In genomic region chr22:46794491-46794890, GRCh38 we compare ENCODE assay signal across 20 cellular contexts. TPM values are rescaled to one million over a fixed set of nuclear protein-coding genes. Genes with fewer than 3 reads are reported as not detected.
DNase-seq lines count a peak whose midpoint lies in the region; ATAC-seq and TF ChIP-seq lines count a peak whose summit lies in the region.
"Had no signal": no experiment of that assay in that cellular context is flagged by ENCODE, and none has a peak within 500 bp of the region (broad histone marks: within the 10 kb centered on the region; RNA-seq: fewer than 3 reads in every experiment).

No MANE protein-coding gene starts in this region.

- H3K27me3 ChIP-seq in body of pancreas = no peaks in the 10 kb centered on the region
- H3K27me3 ChIP-seq: BLaER1 had no signal

- peaks cover 4% of the 10 kb centered on the region for H3K36me3 Mint-ChIP-seq in activated naive CD8-positive, alpha-beta T cell
- H3K36me3 Mint-ChIP-seq in activated naive CD8-positive, alpha-beta T cell treated with anti-CD3 and anti-CD28 coated beads for 36 hours = peaks cover 30% of the 10 kb centered on the region
- peaks cover 2% of the 10 kb centered on the region for H3K36me3 Mint-ChIP-seq in T-helper 17 cell (ENCODE audit: low read depth)
- peaks cover 47 to 49% of the 10 kb centered on the region in 2 donors for H3K36me3 Mint-ChIP-seq in stimulated activated naive B cell treated with anti-CD40 and anti-IgM and Interleukin-4, amounts not matched to agents 10 μg/mL and 1 μg/mL and 100 μg/mL, for 72 hours

- DNase-seq in activated naive CD8-positive, alpha-beta T cell treated with anti-CD3 and anti-CD28 coated beads for 36 hours = no peak
- DNase-seq in T-helper 17 cell (no peak), myocyte (ENCODE audit: low read depth) (peak; percentile 40), body of pancreas (no peak), NCI-H1417 treated with DMSO at 0.1 percent for 48 hours (lab: John Stamatoyannopoulos, UW) (no peak)
- no peak for DNase-seq in stimulated activated naive B cell treated with anti-CD40 and anti-IgM and Interleukin-4, amounts not matched to agents 10 μg/mL and 1 μg/mL and 100 μg/mL, for 72 hours
- DNase-seq: Calu3, DMS79, H9, IMR-90, Kasumi-1, NCI-H1105 treated with DMSO at 0.1 percent for 48 hours, NCI-H1930, NCI-H2171, NCI-H446 treated with DMSO at 0.1 percent for 48 hours, NCI-H748 treated with DMSO at 0.1 percent for 48 hours, PC-3 had no signal

- H3K27ac ChIP-seq in body of pancreas = no peak overlapping the region
- H3K27ac ChIP-seq: BLaER1 had no signal

- peaks cover 0 to 14% of the 10 kb centered on the region in 2 donors for H3K36me3 ChIP-seq in body of pancreas (replicated peaks in 1 of 2; ENCODE audit: insufficient read depth in 1 of 2, low read depth in 2 of 2)

- no peak overlapping the region for H3K4me3 ChIP-seq in body of pancreas
- H3K4me3 ChIP-seq: BLaER1, GM12878 had no signal

- H3K4me3 Mint-ChIP-seq in activated naive CD8-positive, alpha-beta T cell = no peak overlapping the region
- no peak overlapping the region for H3K4me3 Mint-ChIP-seq in activated naive CD8-positive, alpha-beta T cell treated with anti-CD3 and anti-CD28 coated beads for 36 hours
- no peak overlapping the region for H3K4me3 Mint-ChIP-seq in T-helper 17 cell
- H3K4me3 Mint-ChIP-seq in stimulated activated naive B cell treated with anti-CD40 and anti-IgM and Interleukin-4, amounts not matched to agents 10 μg/mL and 1 μg/mL and 100 μg/mL, for 72 hours = no peak overlapping the region
- H3K4me3 Mint-ChIP-seq: H9 had no signal

- peak overlapping the region; percentile 16 for H3K27ac Mint-ChIP-seq in activated naive CD8-positive, alpha-beta T cell
- no peak overlapping the region for H3K27ac Mint-ChIP-seq in activated naive CD8-positive, alpha-beta T cell treated with anti-CD3 and anti-CD28 coated beads for 36 hours
- H3K27ac Mint-ChIP-seq in T-helper 17 cell = peak overlapping the region; percentile 98
- H3K27ac Mint-ChIP-seq in stimulated activated naive B cell treated with anti-CD40 and anti-IgM and Interleukin-4, amounts not matched to agents 10 μg/mL and 1 μg/mL and 100 μg/mL, for 72 hours = peak overlapping the region; percentile 51
- H3K27ac Mint-ChIP-seq: H9 had no signal

- no peaks in the 10 kb centered on the region for H3K9me3 Mint-ChIP-seq in activated naive CD8-positive, alpha-beta T cell (ENCODE audit: low read depth)
- no peaks in the 10 kb centered on the region for H3K9me3 Mint-ChIP-seq in activated naive CD8-positive, alpha-beta T cell treated with anti-CD3 and anti-CD28 coated beads for 36 hours
- no peaks in the 10 kb centered on the region for H3K9me3 Mint-ChIP-seq in stimulated activated naive B cell treated with anti-CD40 and anti-IgM and Interleukin-4, amounts not matched to agents 10 μg/mL and 1 μg/mL and 100 μg/mL, for 72 hours
- H3K9me3 Mint-ChIP-seq: H9 had no signal

- no peak for TF ChIP-seq POLR2A in body of pancreas (IDR thresholded peaks at IDR 0.05)

- WGBS in body of pancreas, 2 donors = 88 to 93% methylated on average over 8 to 12 of the region's 12 CpGs

- no peak for ATAC-seq in T-helper 17 cell
- ATAC-seq in stimulated activated naive B cell treated with anti-CD40 and anti-IgM and Interleukin-4, amounts not matched to agents 10 μg/mL and 1 μg/mL and 100 μg/mL, for 72 hours (replicated peaks) = no peak
- ATAC-seq in body of pancreas = no peak
- ATAC-seq: GM12878, PC-3 had no signal

- H3K4me1 ChIP-seq in body of pancreas = peaks cover 5% of the 10 kb centered on the region

- H3K4me1 Mint-ChIP-seq in activated naive CD8-positive, alpha-beta T cell (ENCODE audit: low read depth) = peaks cover 36% of the 10 kb centered on the region
- peaks cover 25% of the 10 kb centered on the region for H3K4me1 Mint-ChIP-seq in activated naive CD8-positive, alpha-beta T cell treated with anti-CD3 and anti-CD28 coated beads for 36 hours
- peaks cover 17% of the 10 kb centered on the region for H3K4me1 Mint-ChIP-seq in T-helper 17 cell
- peaks cover 30 to 53% of the 10 kb centered on the region in 2 donors for H3K4me1 Mint-ChIP-seq in stimulated activated naive B cell treated with anti-CD40 and anti-IgM and Interleukin-4, amounts not matched to agents 10 μg/mL and 1 μg/mL and 100 μg/mL, for 72 hours

- H3K27me3 Mint-ChIP-seq in activated naive CD8-positive, alpha-beta T cell = no peaks in the 10 kb centered on the region
- H3K27me3 Mint-ChIP-seq in activated naive CD8-positive, alpha-beta T cell treated with anti-CD3 and anti-CD28 coated beads for 36 hours = no peaks in the 10 kb centered on the region
- H3K27me3 Mint-ChIP-seq in T-helper 17 cell = no peaks in the 10 kb centered on the region
- no peaks in the 10 kb centered on the region for H3K27me3 Mint-ChIP-seq in stimulated activated naive B cell treated with anti-CD40 and anti-IgM and Interleukin-4, amounts not matched to agents 10 μg/mL and 1 μg/mL and 100 μg/mL, for 72 hours

- H3K9me3 ChIP-seq in T-helper 17 cell (ENCODE audit: control insufficient read depth, low read length, poor library complexity, severe bottlenecking) = no peaks in the 10 kb centered on the region
- no peaks in the 10 kb centered on the region for H3K9me3 ChIP-seq in body of pancreas
- H3K9me3 ChIP-seq: BLaER1 had no signal

- intact Hi-C loops in body of pancreas (cut with DNase I) = no loop called here

- TF ChIP-seq CTCF in body of pancreas (IDR thresholded peaks at IDR 0.05) = no peak

RNA-seq across cellular contexts. Expression of gene TBC1D22A, which starts 32.0 kb away (rescaled TPM):
- 10 to 100 TPM; 42.1 to 42.4 TPM for total RNA-seq in activated naive CD8-positive, alpha-beta T cell treated with anti-CD3 and anti-CD28 coated beads for 36 hours
- total RNA-seq in T-helper 17 cell (10 to 100 TPM; 42.1 to 43.8 TPM), myocyte (15.9 and 21.8 TPM in 2 replicates), body of pancreas (10 to 100 TPM; 21.5 to 23.1 TPM)
- 27.4 TPM for polyA plus RNA-seq in myocyte (2012)

RNA-seq across cellular contexts. Expression of gene CERK, which starts 56.4 kb away (rescaled TPM):
- total RNA-seq in activated naive CD8-positive, alpha-beta T cell treated with anti-CD3 and anti-CD28 coated beads for 36 hours = 10 to 100 TPM; 38.1 to 41.3 TPM
- total RNA-seq in T-helper 17 cell (100 to 1,000 TPM; 164 to 174 TPM), myocyte (32.9 and 34.9 TPM in 2 replicates), body of pancreas (10 to 100 TPM; 33.6 to 46.4 TPM)
- 27.5 TPM for polyA plus RNA-seq in myocyte (2012)
